Comparison of ENCODE assay signal across 31 cellular contexts in genomic region chr14:96088911-96089310, GRCh38.
"Had no signal": no experiment of that assay in that cellular context is flagged by ENCODE, and none has a peak within 500 bp of the region (broad histone marks: within the 10 kb centered on the region; RNA-seq: fewer than 3 reads in every experiment).

No MANE protein-coding gene starts in this region.

- H3K27ac Mint-ChIP-seq: activated CD4-positive, alpha-beta T cell treated with anti-CD3 and anti-CD28 coated beads for 36 hours; activated CD4-positive, alpha-beta T cell treated with anti-CD3 and anti-CD28 coated beads, Interleukin-2, amount 10 ng/mL, durations not matched to agents 7 days and 5 days; activated CD8-positive, alpha-beta T cell treated with anti-CD3 and anti-CD28 coated beads, Interleukin-2, amount 10 ng/mL, durations not matched to agents 7 days and 5 days; activated naive CD4-positive, alpha-beta T cell treated with anti-CD3 and anti-CD28 coated beads, Interleukin-2, amount 50 U/mL, for 24 hours; activated naive CD8-positive, alpha-beta T cell treated with anti-CD3 and anti-CD28 coated beads, Interleukin-2, amount 10 ng/mL, durations not matched to agents 7 days and 5 days; activated T-cell treated with anti-CD3 and anti-CD28 coated beads, Interleukin-2, amount 50 U/mL, for 24 hours; activated T-helper 2 cell treated with anti-CD3 and anti-CD28 coated beads, Interferon-gamma antibody, Interleukin-2, Interleukin-4, amounts not matched to agents 10 μg/mL and 5 μg/mL and 100 μg/mL, durations not matched to agents 14 hours and 24 hours and 36 hours; IgD-negative memory B cell; T-helper 1 cell treated with Interleukin-12 subunit alpha and Interleukin-12 subunit beta and Interleukin-4 antibody, amounts not matched to agents 30 μg/mL and 1 μg/mL, for 36 hours; T-helper 2 cell treated with Interferon-gamma antibody and Interleukin-4, amounts not matched to agents 5 μg/mL and 100 μg/mL, for 36 hours; WTC11 had no signal

- H3K27ac ChIP-seq: ascending aorta, SJSA1 had no signal

- H3K4me1 Mint-ChIP-seq: activated CD4-positive, alpha-beta T cell treated with anti-CD3 and anti-CD28 coated beads, Interleukin-2, amount 10 ng/mL, durations not matched to agents 7 days and 5 days; activated naive CD4-positive, alpha-beta T cell treated with anti-CD3 and anti-CD28 coated beads, Interleukin-2, amount 50 U/mL, for 24 hours; activated naive CD8-positive, alpha-beta T cell treated with anti-CD3 and anti-CD28 coated beads, Interleukin-2, amount 10 ng/mL, durations not matched to agents 7 days and 5 days had no signal

- H3K27me3 Mint-ChIP-seq: activated CD4-positive, alpha-beta T cell treated with anti-CD3 and anti-CD28 coated beads for 36 hours; activated CD4-positive, alpha-beta T cell treated with anti-CD3 and anti-CD28 coated beads, Interleukin-2, amount 10 ng/mL, durations not matched to agents 7 days and 5 days; activated naive CD4-positive, alpha-beta T cell treated with anti-CD3 and anti-CD28 coated beads, Interleukin-2, amount 50 U/mL, for 24 hours; activated naive CD8-positive, alpha-beta T cell treated with anti-CD3 and anti-CD28 coated beads, Interleukin-2, amount 10 ng/mL, durations not matched to agents 7 days and 5 days had no signal

- ATAC-seq: activated CD4-positive, alpha-beta T cell treated with anti-CD3 and anti-CD28 coated beads for 36 hours; activated CD4-positive, CD25-positive, alpha-beta regulatory T cell treated with anti-CD3 and anti-CD28 coated beads, Interleukin-2, amount 50 U/mL, for 24 hours; activated CD8-positive, alpha-beta T cell treated with anti-CD3 and anti-CD28 coated beads, Interleukin-2, amount 10 ng/mL, durations not matched to agents 7 days and 5 days; Panc1; WTC11 had no signal

- H3K4me3 Mint-ChIP-seq: activated CD4-positive, alpha-beta T cell treated with anti-CD3 and anti-CD28 coated beads for 36 hours; activated CD4-positive, alpha-beta T cell treated with anti-CD3 and anti-CD28 coated beads, Interleukin-2, amount 10 ng/mL, durations not matched to agents 7 days and 5 days; activated CD8-positive, alpha-beta T cell treated with anti-CD3 and anti-CD28 coated beads, Interleukin-2, amount 10 ng/mL, durations not matched to agents 7 days and 5 days; activated naive CD4-positive, alpha-beta T cell treated with anti-CD3 and anti-CD28 coated beads, Interleukin-2, amount 50 U/mL, for 24 hours; activated naive CD8-positive, alpha-beta T cell treated with anti-CD3 and anti-CD28 coated beads, Interleukin-2, amount 10 ng/mL, durations not matched to agents 7 days and 5 days; activated T-cell treated with anti-CD3 and anti-CD28 coated beads, Interleukin-2, amount 50 U/mL, for 24 hours; IgD-negative memory B cell; T-helper 1 cell treated with Interleukin-12 subunit alpha and Interleukin-12 subunit beta and Interleukin-4 antibody, amounts not matched to agents 30 μg/mL and 1 μg/mL, for 36 hours; T-helper 2 cell treated with Interferon-gamma antibody and Interleukin-4, amounts not matched to agents 5 μg/mL and 100 μg/mL, for 36 hours; WTC11 had no signal

- H3K9me3 ChIP-seq: ascending aorta, MG63, SJSA1, SK-N-SH had no signal

- H3K4me3 ChIP-seq: ascending aorta, MG63, SJSA1 had no signal

- H3K36me3 Mint-ChIP-seq: activated naive CD4-positive, alpha-beta T cell treated with anti-CD3 and anti-CD28 coated beads, Interleukin-2, amount 50 U/mL, for 24 hours; activated naive CD8-positive, alpha-beta T cell treated with anti-CD3 and anti-CD28 coated beads, Interleukin-2, amount 10 ng/mL, durations not matched to agents 7 days and 5 days; IgD-negative memory B cell had no signal

- H3K36me3 ChIP-seq: MG63 had no signal

- DNase-seq: activated CD4-positive, alpha-beta T cell treated with anti-CD3 and anti-CD28 coated beads for 36 hours; activated CD4-positive, alpha-beta T cell treated with anti-CD3 and anti-CD28 coated beads, Interleukin-2, amount 10 ng/mL, durations not matched to agents 7 days and 5 days; activated CD4-positive, alpha-beta T cell treated with anti-CD3 and anti-CD28 coated beads, Interleukin-2, amount 50 U/mL, for 48 hours; activated CD8-positive, alpha-beta T cell treated with anti-CD3 and anti-CD28 coated beads, Interleukin-2, amount 10 ng/mL, durations not matched to agents 7 days and 5 days; activated gamma-delta T cell; activated naive CD4-positive, alpha-beta T cell treated with Interleukin-2 at 50 U/mL for 16 hours; activated T-cell treated with anti-CD3 and anti-CD28 coated beads, Interleukin-2, amount 50 U/mL, for 24 hours; amygdala; central memory CD4-positive, alpha-beta T cell; Kasumi-1; KBM-7; MG63; NCI-H1048; NCI-H1105 treated with DMSO at 0.1 percent for 48 hours; NCI-H1436 treated with DMSO at 0.1 percent for 48 hours; NCI-H2029; NCI-H510A; NCI-H526; SHP77 treated with DMSO at 0.1 percent for 48 hours; SK-N-SH had no signal

- H3K27me3 ChIP-seq: ascending aorta, MG63, SJSA1 had no signal

- H3K4me1 ChIP-seq: ascending aorta had no signal

- H3K9me3 Mint-ChIP-seq: activated CD4-positive, alpha-beta T cell treated with anti-CD3 and anti-CD28 coated beads, Interleukin-2, amount 10 ng/mL, durations not matched to agents 7 days and 5 days; activated naive CD4-positive, alpha-beta T cell treated with anti-CD3 and anti-CD28 coated beads, Interleukin-2, amount 50 U/mL, for 24 hours; activated naive CD8-positive, alpha-beta T cell treated with anti-CD3 and anti-CD28 coated beads, Interleukin-2, amount 10 ng/mL, durations not matched to agents 7 days and 5 days; activated T-cell treated with anti-CD3 and anti-CD28 coated beads, Interleukin-2, amount 50 U/mL, for 24 hours; activated T-helper 2 cell treated with anti-CD3 and anti-CD28 coated beads, Interferon-gamma antibody, Interleukin-2, Interleukin-4, amounts not matched to agents 10 μg/mL and 5 μg/mL and 100 μg/mL, durations not matched to agents 14 hours and 24 hours and 36 hours; IgD-negative memory B cell; T-helper 1 cell treated with Interleukin-12 subunit alpha and Interleukin-12 subunit beta and Interleukin-4 antibody, amounts not matched to agents 30 μg/mL and 1 μg/mL, for 36 hours; T-helper 2 cell treated with Interferon-gamma antibody and Interleukin-4, amounts not matched to agents 5 μg/mL and 100 μg/mL, for 36 hours; WTC11 had no signal
